ENCODE assay signal across 8 cellular contexts in genomic region chr5:176446884-176447537, GRCh38. TPM values are rescaled to one million over a fixed set of nuclear protein-coding genes. Genes with fewer than 3 reads are reported as not detected.
DNase-seq lines count a peak whose midpoint lies in the region; ATAC-seq and TF ChIP-seq lines count a peak whose summit lies in the region.

No MANE protein-coding gene starts in this region.

- H3K9me3 ChIP-seq in testis: no peaks in the 10 kb centered on the region

- TF ChIP-seq POLR2A in testis (IDR thresholded peaks at IDR 0.05): no peak

- H3K27me3 ChIP-seq in brain microvascular endothelial cell (replicated peaks): no peaks in the 10 kb centered on the region
- H3K27me3 ChIP-seq in testis: no peaks in the 10 kb centered on the region

- DNase-seq in NOMO-1 treated with DMSO at 0.1 percent for 48 hours (lab: John Stamatoyannopoulos, UW; ENCODE audit: unreplicated experiment) (peak; percentile 50), brain microvascular endothelial cell (no peak), left lobe of liver (ENCODE audit: low spot score) (no peak), testis (peak; percentile 32), GOT3 (lab: John Stamatoyannopoulos, UW) (no peak), SW 1271 (lab: John Stamatoyannopoulos, UW) (no peak)

- WGBS in testis, 2 donors: 11 to 14% methylated on average over 24 of the region's 24 CpGs

- H3K4me3 ChIP-seq in GM12875 (ENCODE audit: low read depth, low read length) (peak overlapping the region; percentile 58), brain microvascular endothelial cell (ENCODE audit: low read depth, low read length) (peak overlapping the region; percentile 85), testis (peak overlapping the region; percentile 91 to 98)

- TF ChIP-seq CTCF in GM12875 (IDR thresholded peaks at IDR 0.05; ENCODE audit: borderline replicate concordance, insufficient read depth, low read depth, low read length): no peak
- TF ChIP-seq CTCF in brain microvascular endothelial cell (IDR thresholded peaks at IDR 0.05; ENCODE audit: low read depth, low read length, missing control alignments): no peak
- TF ChIP-seq CTCF in testis (IDR thresholded peaks at IDR 0.05): no peak

- ATAC-seq in left lobe of liver (peak; percentile 4), HG02759 (IDR thresholded peaks at IDR 0.05; ENCODE audit: unreplicated experiment) (no peak)

- H3K36me3 ChIP-seq in brain microvascular endothelial cell (replicated peaks) (no peaks in the 10 kb centered on the region), testis (ENCODE audit: low read depth, missing control alignments) (no peaks in the 10 kb centered on the region)

- H3K27ac ChIP-seq in brain microvascular endothelial cell (peak overlapping the region; percentile 73), testis (peak overlapping the region; percentile 93 to 95)

- H3K4me1 ChIP-seq in testis: peaks cover 17% of the 10 kb centered on the region

- in situ Hi-C loops in brain microvascular endothelial cell (cut with HindIII; ENCODE audit: low pct_ligation_motif_present, low sequenced_read_pairs): no loop called here

- intact Hi-C loops in testis (cut with DNase I; ENCODE audit: low total_unique reads): no loop called here

RNA-seq across cellular contexts. Expression of gene FAF2, which starts 1.2 kb away (rescaled TPM):
- total RNA-seq in left lobe of liver: 16.5 TPM
- 10 to 100 TPM; 53.9 to 57.6 TPM for total RNA-seq in testis
- polyA plus RNA-seq in testis (ENCODE audit: insufficient read depth, low read depth, low replicate concordance): 55.0 TPM

RNA-seq across cellular contexts. Expression of gene CLTB, which starts 30.7 kb away (rescaled TPM):
- total RNA-seq in left lobe of liver (37.3 TPM), testis (100 to 1,000 TPM; 103 to 107 TPM)
- polyA plus RNA-seq in testis (ENCODE audit: insufficient read depth, low read depth, low replicate concordance): 60.8 TPM

RNA-seq across cellular contexts. Expression of gene HIGD2A, which starts 58.5 kb away (rescaled TPM):
- total RNA-seq in left lobe of liver (49.2 TPM), testis (100 to 1,000 TPM; 129 to 184 TPM)
- 128 TPM for polyA plus RNA-seq in testis (ENCODE audit: insufficient read depth, low read depth, low replicate concordance)

RNA-seq across cellular contexts. Expression of gene NOP16, which starts 58.6 kb away (rescaled TPM):
- 12.0 TPM for total RNA-seq in left lobe of liver
- total RNA-seq in testis: 10 to 100 TPM; 19.1 to 19.2 TPM
- 23.6 TPM for polyA plus RNA-seq in testis (ENCODE audit: insufficient read depth, low read depth, low replicate concordance)

Comparison
In these comparisons a context has a peak if more than half of its experiments do, and no peak if none do; other contexts are left out.
1. DNase-seq: peak in NOMO-1 treated with DMSO at 0.1 percent for 48 hours (single experiment) and testis (single experiment); none in brain microvascular endothelial cell (single experiment), left lobe of liver (single experiment), GOT3 (single experiment) and SW 1271 (0 of 2).
2. Peak in every context shown above with its lines, with median percentiles within 50 percentile points of each other: H3K4me3 ChIP-seq.